ENCODE assay signal across 10 cellular contexts in the genomic region with DNA sequence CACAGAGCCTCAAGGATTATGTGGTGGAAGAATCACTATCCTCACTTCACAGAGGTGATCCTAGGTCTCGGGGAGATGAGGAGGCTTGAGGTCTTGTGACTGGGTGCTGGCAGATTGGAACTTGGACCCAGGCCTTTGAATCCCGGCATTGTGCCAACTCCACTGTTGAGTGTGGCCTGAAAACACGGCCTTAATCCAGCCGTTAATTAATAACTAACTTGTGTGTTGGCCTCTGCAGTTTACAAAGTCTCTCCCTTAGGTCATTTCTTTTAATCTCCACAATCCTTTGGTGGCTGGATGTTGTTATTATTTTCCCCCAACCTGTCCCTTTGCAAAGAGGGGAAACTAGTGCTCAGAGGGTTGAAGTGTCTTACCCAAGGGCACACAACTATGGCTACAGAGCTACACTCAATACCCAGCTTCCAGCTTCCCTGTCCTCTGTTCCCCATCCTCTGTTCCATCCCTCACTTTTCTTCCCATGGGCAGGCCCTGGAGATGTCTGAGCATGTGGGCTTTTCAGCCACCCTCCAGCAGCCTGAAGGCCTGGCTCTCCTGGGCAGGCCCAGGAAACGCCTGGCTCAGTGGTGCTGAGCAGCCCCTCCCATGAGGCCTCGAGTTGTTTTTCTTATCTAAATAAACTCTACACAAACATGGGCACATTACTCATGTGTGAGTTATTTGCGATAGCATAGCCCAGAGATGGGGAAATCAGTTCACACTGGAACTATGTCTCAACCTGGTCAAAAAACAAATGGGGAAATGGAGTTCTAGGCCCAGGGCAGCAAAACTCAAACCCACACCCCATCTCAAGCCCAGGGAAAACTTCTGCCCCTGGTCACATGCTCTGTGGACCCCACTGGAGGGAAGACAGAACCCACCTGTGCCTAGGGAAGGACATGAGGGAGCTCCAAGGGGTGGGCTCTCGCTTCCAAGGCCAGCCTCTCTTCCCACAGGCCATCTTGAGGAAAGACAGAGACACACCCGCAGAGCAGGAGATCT. TPM values are rescaled to one million over a fixed set of nuclear protein-coding genes. Genes with fewer than 3 reads are reported as not detected.
DNase-seq lines count a peak whose midpoint lies in the region; ATAC-seq and TF ChIP-seq lines count a peak whose summit lies in the region.
"Had no signal": no experiment of that assay in that cellular context is flagged by ENCODE, and none has a peak within 500 bp of the region (broad histone marks: within the 10 kb centered on the region; RNA-seq: fewer than 3 reads in every experiment).

No MANE protein-coding gene starts in this region.

- no peaks in the 10 kb centered on the region for H3K27me3 ChIP-seq in HUES48 (ENCODE audit: control insufficient read depth, insufficient read depth, low read length)
- H3K27me3 ChIP-seq in tibial artery: no peaks in the 10 kb centered on the region
- no peaks in the 10 kb centered on the region for H3K27me3 ChIP-seq in A673 (replicated peaks; ENCODE audit: insufficient read depth, low read depth, low read length, poor library complexity)

- no peak overlapping the region for H3K4me3 Mint-ChIP-seq in activated T-cell treated with anti-CD3 and anti-CD28 coated beads, Interleukin-2, amount 50 U/mL, for 4 hours
- H3K4me3 Mint-ChIP-seq: activated naive CD8-positive, alpha-beta T cell treated with anti-CD3 and anti-CD28 coated beads, Interleukin-2, amount 50 U/mL, for 24 hours had no signal

- DNase-seq in astrocyte of the spinal cord (ENCODE audit: low read depth, low spot score) (peak; percentile 64), kidney tubule cell (ENCODE audit: low spot score) (peak; percentile 95), tibial artery (peak; percentile 72 to 90), A673 (ENCODE audit: low spot score) (no peak), NCI-H1694 treated with DMSO at 0.1 percent for 48 hours (lab: John Stamatoyannopoulos, UW) (no peak)
- no peak for DNase-seq in activated T-cell treated with anti-CD3 and anti-CD28 coated beads, Interleukin-2, amount 50 U/mL, for 4 hours
- DNase-seq: activated naive CD8-positive, alpha-beta T cell treated with anti-CD3 and anti-CD28 coated beads, Interleukin-2, amount 50 U/mL, for 24 hours; NCI-H510A treated with DMSO at 0.1 percent for 48 hours had no signal

- no peaks in the 10 kb centered on the region for H3K36me3 Mint-ChIP-seq in activated T-cell treated with anti-CD3 and anti-CD28 coated beads, Interleukin-2, amount 50 U/mL, for 4 hours (ENCODE audit: insufficient read depth)

- H3K27ac ChIP-seq in HUES48 (ENCODE audit: low read depth, low read length) (peak overlapping the region; percentile 60), tibial artery (peak overlapping the region; percentile 85 to 86), A673 (ENCODE audit: low read depth, low read length, poor library complexity, severe bottlenecking) (no peak overlapping the region)

- H3K4me3 ChIP-seq in HUES48 (ENCODE audit: low read depth, low read length): no peak overlapping the region
- no peak overlapping the region for H3K4me3 ChIP-seq in astrocyte of the spinal cord (ENCODE audit: low read depth, low read length)
- H3K4me3 ChIP-seq in tibial artery: no peak overlapping the region
- H3K4me3 ChIP-seq in A673 (ENCODE audit: low read depth, low read length, poor library complexity, severe bottlenecking): no peak overlapping the region

- H3K4me1 Mint-ChIP-seq in activated T-cell treated with anti-CD3 and anti-CD28 coated beads, Interleukin-2, amount 50 U/mL, for 4 hours (ENCODE audit: low read depth): peaks cover 8% of the 10 kb centered on the region

- no peaks in the 10 kb centered on the region for H3K9me3 Mint-ChIP-seq in activated T-cell treated with anti-CD3 and anti-CD28 coated beads, Interleukin-2, amount 50 U/mL, for 4 hours
- H3K9me3 Mint-ChIP-seq: activated naive CD8-positive, alpha-beta T cell treated with anti-CD3 and anti-CD28 coated beads, Interleukin-2, amount 50 U/mL, for 24 hours had no signal

- no peaks in the 10 kb centered on the region for H3K36me3 ChIP-seq in HUES48 (ENCODE audit: control insufficient read depth, insufficient read depth, low read length)
- no peaks in the 10 kb centered on the region for H3K36me3 ChIP-seq in tibial artery
- H3K36me3 ChIP-seq in A673 (ENCODE audit: insufficient read depth, low read length, poor library complexity, severe bottlenecking): no peaks in the 10 kb centered on the region

- in situ Hi-C loops in astrocyte of the spinal cord (cut with HindIII; ENCODE audit: low sequenced_read_pairs): no loop called here

- CTCF ChIA-PET in A673 (lab: Charles Lee): no interaction called here

- no peak for TF ChIP-seq CTCF in astrocyte of the spinal cord (IDR thresholded peaks at IDR 0.05; ENCODE audit: low read depth, low read length)
- no peak for TF ChIP-seq CTCF in tibial artery (IDR thresholded peaks at IDR 0.05)
- TF ChIP-seq CTCF in A673 (conservative IDR thresholded peaks at IDR 0.05; ENCODE audit: low read depth, low read length): no peak

- H3K4me1 ChIP-seq in HUES48 (ENCODE audit: control insufficient read depth, insufficient read depth, low read length) (peaks cover 9% of the 10 kb centered on the region), tibial artery (peaks cover 11 to 67% (median 49%) of the 10 kb centered on the region in 4 donors), A673 (ENCODE audit: insufficient read depth, low read length, poor library complexity, severe bottlenecking) (peaks cover 3% of the 10 kb centered on the region)

- intact Hi-C loops in tibial artery (cut with DNase I; ENCODE audit: low total_unique reads): no loop called here
- intact Hi-C loops in A673 (cut with micrococcal nuclease; ENCODE audit: unreplicated experiment): no loop called here

- no TSS peak for BruUV-seq in A673 (replicated peaks; lab: Mats Ljungman, UMichigan)

- H3K9me3 ChIP-seq in HUES48 (ENCODE audit: control insufficient read depth, insufficient read depth, low read length) (no peaks in the 10 kb centered on the region), tibial artery (no peaks in the 10 kb centered on the region), A673 (ENCODE audit: low read depth, low read length, poor library complexity, severe bottlenecking) (no peaks in the 10 kb centered on the region)

- POLR2A ChIA-PET in A673 (lab: Charles Lee; ENCODE audit: low non-redundant PET): no interaction called here

- ATAC-seq in HG02970 (IDR thresholded peaks at IDR 0.05; ENCODE audit: low FRiP score, unreplicated experiment): no peak
- ATAC-seq in activated T-cell treated with anti-CD3 and anti-CD28 coated beads, Interleukin-2, amount 50 U/mL, for 4 hours: no peak
- ATAC-seq: activated naive CD8-positive, alpha-beta T cell treated with anti-CD3 and anti-CD28 coated beads, Interleukin-2, amount 50 U/mL, for 24 hours had no signal

- no peak overlapping the region for H3K9ac ChIP-seq in HUES48 (ENCODE audit: low read depth, low read length)

- H3K27me3 Mint-ChIP-seq in activated T-cell treated with anti-CD3 and anti-CD28 coated beads, Interleukin-2, amount 50 U/mL, for 4 hours (ENCODE audit: low read depth): no peaks in the 10 kb centered on the region
- H3K27me3 Mint-ChIP-seq: activated naive CD8-positive, alpha-beta T cell treated with anti-CD3 and anti-CD28 coated beads, Interleukin-2, amount 50 U/mL, for 24 hours had no signal

RNA-seq across cellular contexts. Expression of gene SMAD3, which starts 16.8 kb away (rescaled TPM):
- 10 to 100 TPM; 23.2 to 25.7 (median 24.4) TPM for total RNA-seq in activated T-cell treated with anti-CD3 and anti-CD28 coated beads, Interleukin-2, amount 50 U/mL, for 4 hours
- 31.0 and 43.0 TPM in 2 replicates for total RNA-seq in A673 (2021)

Comparison
In these comparisons a context has a peak if more than half of its experiments do, and no peak if none do; other contexts are left out.
1. DNase-seq: peak in astrocyte of the spinal cord (single experiment), kidney tubule cell (single experiment) and tibial artery (2 of 2); none in activated T-cell treated with anti-CD3 and anti-CD28 coated beads, Interleukin-2, amount 50 U/mL, for 4 hours (single experiment), A673 (single experiment) and NCI-H1694 treated with DMSO at 0.1 percent for 48 hours (single experiment).